In genomic region chr18:21600526-21601410, GRCh38 we compare ENCODE assay signal across 8 cellular contexts. TPM values are rescaled to one million over a fixed set of nuclear protein-coding genes. Genes with fewer than 3 reads are reported as not detected.
DNase-seq lines count a peak whose midpoint lies in the region; ATAC-seq, FAIRE-seq and TF ChIP-seq lines count a peak whose summit lies in the region.

ESCO1 (minus strand) TSS chr18:21600704; CDS start chr18:21574843, 25,861 bp downstream.

- TF ChIP-seq CTCF in heart left ventricle (IDR thresholded peaks at IDR 0.05), result peak; percentile 95 to 100 (median 98)
- peak; percentile 94 to 100 (median 98) for TF ChIP-seq CTCF in upper lobe of left lung (IDR thresholded peaks at IDR 0.05)

- H3K27me3 ChIP-seq in heart left ventricle (no peaks in the 10 kb centered on the region), upper lobe of left lung (no peaks in the 10 kb centered on the region)

- H3K4me1 ChIP-seq in heart left ventricle (peaks cover 0 to 27% (median 14%) of the 10 kb centered on the region in 12 donors), upper lobe of left lung (peaks cover 12 to 41% (median 22%) of the 10 kb centered on the region in 4 donors)

- DNase-seq in GM12891 (ENCODE audit: insufficient read length, low spot score), result peak; percentile 86
- DNase-seq in NCI-H1436 (lab: John Stamatoyannopoulos, UW), result peak; percentile 87
- DNase-seq in T follicular helper cell (ENCODE audit: low read depth), result peak; percentile 90
- peak; percentile 93 to 97 (median 97) for DNase-seq in heart left ventricle
- peak; percentile 83 to 99 (median 89) for DNase-seq in posterior cingulate gyrus
- peak; percentile 97 to 98 for DNase-seq in upper lobe of left lung

- 6 to 10% (median 9%) methylated on average over 71 to 74 of the region's 74 CpGs for WGBS in adipose tissue, 3 donors
- WGBS in heart left ventricle, 4 donors, result 7 to 11% (median 9%) methylated on average over 55 to 74 of the region's 74 CpGs
- WGBS in upper lobe of left lung, 2 donors, result 13 to 18% methylated on average over 10 to 43 of the region's 74 CpGs

- FAIRE-seq in GM12891 (lab: Jason Lieb, UNC), result peak; percentile 100

- peak in 1 of 4 donors; percentile 92 for TF ChIP-seq EP300 in upper lobe of left lung (IDR thresholded peaks at IDR 0.05)

- peak; percentile 89 for TF ChIP-seq POLR2A in GM12891 (IDR thresholded peaks at IDR 0.05; ENCODE audit: low read depth, low read length)
- peak in 1 of 2 donors; percentile 79 for TF ChIP-seq POLR2A in heart left ventricle (IDR thresholded peaks at IDR 0.05)
- peak in 3 of 4 donors; percentile 86 to 96 (median 89) for TF ChIP-seq POLR2A in upper lobe of left lung (IDR thresholded peaks at IDR 0.05)

- H3K4me3 ChIP-seq in heart left ventricle (peak within 1 kb of the TSS; percentile 67 to 97 (median 84)), upper lobe of left lung (peak within 1 kb of the TSS; percentile 43 to 86 (median 72))

- peak; percentile 91 for ATAC-seq in HG02840 (IDR thresholded peaks at IDR 0.05; ENCODE audit: low FRiP score, unreplicated experiment)
- ATAC-seq in heart left ventricle, result peak; percentile 92 to 97 (median 96)
- peak; percentile 97 for ATAC-seq in upper lobe of left lung (ENCODE audit: low FRiP score in 2 of 2)

- H3K9me3 ChIP-seq in heart left ventricle (no peaks in the 10 kb centered on the region), upper lobe of left lung (no peaks in the 10 kb centered on the region)

- intact Hi-C loops in heart left ventricle (cut with DNase I), result loop anchor here in 7 of 10 donors (1.0 to 10.0 kb wide), 9 partner anchors 12 to 406 kb away; partner anchors contain the start of genes ABHD3 (in 4 of the 7), MIB1 (in 2 of the 7) and SNRPD1 (in 1 of the 7)
- intact Hi-C loops in posterior cingulate gyrus (cut with DNase I), result loop anchor here (2.0 kb wide), 1 partner anchor 140 kb away; the partner anchor contains the start of gene MIB1

- peak within 1 kb of the TSS; percentile 29 for H3K27ac ChIP-seq in adipose tissue (ENCODE audit: low read depth, low read length)
- H3K27ac ChIP-seq in heart left ventricle, result peak within 1 kb of the TSS; percentile 81 to 99 (median 94)
- peak within 1 kb of the TSS; percentile 95 to 99 (median 97) for H3K27ac ChIP-seq in upper lobe of left lung

- no peaks in the 10 kb centered on the region for H3K36me3 ChIP-seq in heart left ventricle
- no peaks in the 10 kb centered on the region for H3K36me3 ChIP-seq in upper lobe of left lung

TF ChIP-seq in GM12891, 5 proteins besides CTCF, POLR2A, EP300 and RAD21:
- TF ChIP-seq PAX5 (IDR thresholded peaks at IDR 0.05; ENCODE audit: insufficient read depth, low read length, severe bottlenecking) (no peak), TAF1 (IDR thresholded peaks at IDR 0.05; ENCODE audit: low read depth, low read length) (peak; percentile 83), SPI1 (IDR thresholded peaks at IDR 0.05; ENCODE audit: low read depth, low read length) (peak; percentile 51; the same call in 1 of the 2 replicates), POU2F2 (IDR thresholded peaks at IDR 0.05; ENCODE audit: low read depth, low read length) (no peak), POLR2AphosphoS5 (IDR thresholded peaks at IDR 0.05; ENCODE audit: low read depth, low read length) (peak; percentile 95)
TF ChIP-seq in GM12891: peak in this region for 3.

RNA-seq across cellular contexts. Expression of gene ESCO1, which starts in this region (rescaled TPM):
- 7.5 TPM for polyA plus RNA-seq in GM12891 (2012; ENCODE audit: low read depth, missing spikeins)
- polyA plus RNA-seq in adipose tissue, result 1 to 10 TPM; 4.5 to 9.6 (median 4.9) TPM
- total RNA-seq in heart left ventricle, result 10 to 100 TPM in 4 of 9 donors, 1 to 10 TPM in 5; 7.6 to 11.1 (median 9.8) TPM
- 1 to 10 TPM; 7.0 to 7.5 TPM for polyA plus RNA-seq in heart left ventricle
- total RNA-seq in upper lobe of left lung, result 10 to 100 TPM in 5 of 6 donors, 1 to 10 TPM in 1; 8.1 to 29.6 (median 13.0) TPM

Comparison
In these comparisons a context has a peak if more than half of its experiments do, and no peak if none do; other contexts are left out.
1. Peak in every context shown above with its lines: DNase-seq, ATAC-seq, H3K4me3 ChIP-seq and H3K27ac ChIP-seq.
2. H3K27ac ChIP-seq: peak in every context shown above with its lines; median percentile 97 in upper lobe of left lung; 94 in heart left ventricle; 29 in adipose tissue.